15 cellular contexts compared by ENCODE assay signal in genomic region chr13:75321084-75321483, GRCh38.
DNase-seq lines count a peak whose midpoint lies in the region; ATAC-seq and FAIRE-seq lines count a peak whose summit lies in the region.
"Had no signal": no experiment of that assay in that cellular context is flagged by ENCODE, and none has a peak within 500 bp of the region (broad histone marks: within the 10 kb centered on the region; RNA-seq: fewer than 3 reads in every experiment).

No MANE protein-coding gene starts in this region.

- peaks cover 60% of the 10 kb centered on the region for H3K4me1 Mint-ChIP-seq in activated T-cell treated with anti-CD3 and anti-CD28 coated beads, Interleukin-2, amount 50 U/mL, for 4 hours (ENCODE audit: low read depth)
- H3K4me1 Mint-ChIP-seq in T-cell, result peaks cover 71 to 83% (median 72%) of the 10 kb centered on the region in 3 donors
- peaks cover 73% of the 10 kb centered on the region for H3K4me1 Mint-ChIP-seq in activated T-helper 1 cell treated with anti-CD3 and anti-CD28 coated beads, Interleukin-12 subunit alpha, Interleukin-12 subunit beta, Interleukin-2, Interleukin-4 antibody, amounts not matched to agents 30 ng/mL and 10 ng/mL and 1 ng/mL, durations not matched to agents 14 hours and 24 hours and 36 hours (ENCODE audit: low read depth)
- H3K4me1 Mint-ChIP-seq in stimulated activated naive B cell treated with anti-CD40 and anti-IgM and Interleukin-4, amounts not matched to agents 10 μg/mL and 1 μg/mL and 100 μg/mL, for 72 hours, result peaks cover 8 to 32% of the 10 kb centered on the region in 2 donors

- no peak for FAIRE-seq in urothelium cell line (lab: Jason Lieb, UNC)
- FAIRE-seq: H54 had no signal

- intact Hi-C loops in activated T-helper 1 cell treated with anti-CD3 and anti-CD28 coated beads, Interleukin-12 subunit alpha, Interleukin-12 subunit beta, Interleukin-2, Interleukin-4 antibody, amounts not matched to agents 30 ng/mL and 10 ng/mL and 1 ng/mL, durations not matched to agents 14 hours and 24 hours and 36 hours (cut with micrococcal nuclease), result loop anchor here (5.0 to 10.0 kb wide), 2 partner anchors 1674 to 1706 kb away; partner anchors contain the start of genes CLN5 and FBXL3

- POLR2A ChIA-PET in T-cell (lab: Charles Lee), result interaction anchor here in 1 of 2 donors (0.6 kb wide), 1 partner anchor 165 kb away, joined by 6 read pairs; no protein-coding TSS in a partner anchor

- CTCF ChIA-PET in T-cell (lab: Charles Lee), result no interaction called here

- peak; percentile 19 to 36 for ATAC-seq in activated T-cell treated with anti-CD3 and anti-CD28 coated beads, Interleukin-2, amount 50 U/mL, for 4 hours
- ATAC-seq in T-cell (replicated peaks in 1 of 4) (no peak), GM18861 (IDR thresholded peaks at IDR 0.05; ENCODE audit: unreplicated experiment) (no peak)
- ATAC-seq in stimulated activated naive B cell treated with anti-CD40 and anti-IgM and Interleukin-4, amounts not matched to agents 10 μg/mL and 1 μg/mL and 100 μg/mL, for 72 hours (replicated peaks), result peak; percentile 47 to 56

- peak overlapping the region; percentile 74 to 80 for H3K27ac Mint-ChIP-seq in T-cell
- peak overlapping the region; percentile 70 for H3K27ac Mint-ChIP-seq in activated T-helper 1 cell treated with anti-CD3 and anti-CD28 coated beads, Interleukin-12 subunit alpha, Interleukin-12 subunit beta, Interleukin-2, Interleukin-4 antibody, amounts not matched to agents 30 ng/mL and 10 ng/mL and 1 ng/mL, durations not matched to agents 14 hours and 24 hours and 36 hours
- no peak overlapping the region for H3K27ac Mint-ChIP-seq in stimulated activated naive B cell treated with anti-CD40 and anti-IgM and Interleukin-4, amounts not matched to agents 10 μg/mL and 1 μg/mL and 100 μg/mL, for 72 hours

- DNase-seq in activated T-cell treated with anti-CD3 and anti-CD28 coated beads, Interleukin-2, amount 50 U/mL, for 4 hours, result no peak
- DNase-seq in activated T-cell treated with anti-CD3 and anti-CD28 coated beads for 4 hours, result no peak
- DNase-seq in T-cell, result no peak
- no peak for DNase-seq in activated T-helper 1 cell treated with anti-CD3 and anti-CD28 coated beads, Interleukin-12 subunit alpha, Interleukin-12 subunit beta, Interleukin-2, Interleukin-4 antibody, amounts not matched to agents 30 ng/mL and 10 ng/mL and 1 ng/mL, durations not matched to agents 14 hours and 24 hours and 36 hours (ENCODE audit: low spot score)
- no peak for DNase-seq in stimulated activated naive B cell treated with anti-CD40 and anti-IgM and Interleukin-4, amounts not matched to agents 10 μg/mL and 1 μg/mL and 100 μg/mL, for 72 hours
- no peak for DNase-seq in urothelium cell line (ENCODE audit: low spot score)
- DNase-seq: DND-41, MM.1S, NCI-H1092, NCI-H1436 treated with DMSO at 0.1 percent for 48 hours, NCI-H2029 treated with DMSO at 0.1 percent for 48 hours, NCI-H2171, NCI-H526 had no signal

- H3K36me3 Mint-ChIP-seq in activated T-cell treated with anti-CD3 and anti-CD28 coated beads, Interleukin-2, amount 50 U/mL, for 4 hours (ENCODE audit: insufficient read depth), result peaks cover 5% of the 10 kb centered on the region
- peaks cover 13% of the 10 kb centered on the region for H3K36me3 Mint-ChIP-seq in T-cell
- H3K36me3 Mint-ChIP-seq in activated T-helper 1 cell treated with anti-CD3 and anti-CD28 coated beads, Interleukin-12 subunit alpha, Interleukin-12 subunit beta, Interleukin-2, Interleukin-4 antibody, amounts not matched to agents 30 ng/mL and 10 ng/mL and 1 ng/mL, durations not matched to agents 14 hours and 24 hours and 36 hours (ENCODE audit: low read depth), result peaks cover 33% of the 10 kb centered on the region
- no peaks in the 10 kb centered on the region for H3K36me3 Mint-ChIP-seq in stimulated activated naive B cell treated with anti-CD40 and anti-IgM and Interleukin-4, amounts not matched to agents 10 μg/mL and 1 μg/mL and 100 μg/mL, for 72 hours

- H3K9me3 Mint-ChIP-seq in activated T-cell treated with anti-CD3 and anti-CD28 coated beads, Interleukin-2, amount 50 U/mL, for 4 hours, result no peaks in the 10 kb centered on the region
- H3K9me3 Mint-ChIP-seq in T-cell, result no peaks in the 10 kb centered on the region
- no peaks in the 10 kb centered on the region for H3K9me3 Mint-ChIP-seq in activated T-helper 1 cell treated with anti-CD3 and anti-CD28 coated beads, Interleukin-12 subunit alpha, Interleukin-12 subunit beta, Interleukin-2, Interleukin-4 antibody, amounts not matched to agents 30 ng/mL and 10 ng/mL and 1 ng/mL, durations not matched to agents 14 hours and 24 hours and 36 hours
- H3K9me3 Mint-ChIP-seq in stimulated activated naive B cell treated with anti-CD40 and anti-IgM and Interleukin-4, amounts not matched to agents 10 μg/mL and 1 μg/mL and 100 μg/mL, for 72 hours, result no peaks in the 10 kb centered on the region

- H3K4me3 Mint-ChIP-seq in activated T-cell treated with anti-CD3 and anti-CD28 coated beads, Interleukin-2, amount 50 U/mL, for 4 hours, result peak overlapping the region; percentile 23
- H3K4me3 Mint-ChIP-seq in T-cell, result peak overlapping the region in 2 of 3 donors; percentile 53 to 91
- H3K4me3 Mint-ChIP-seq in activated T-helper 1 cell treated with anti-CD3 and anti-CD28 coated beads, Interleukin-12 subunit alpha, Interleukin-12 subunit beta, Interleukin-2, Interleukin-4 antibody, amounts not matched to agents 30 ng/mL and 10 ng/mL and 1 ng/mL, durations not matched to agents 14 hours and 24 hours and 36 hours, result peak overlapping the region; percentile 20
- no peak overlapping the region for H3K4me3 Mint-ChIP-seq in stimulated activated naive B cell treated with anti-CD40 and anti-IgM and Interleukin-4, amounts not matched to agents 10 μg/mL and 1 μg/mL and 100 μg/mL, for 72 hours

- no peaks in the 10 kb centered on the region for H3K27me3 Mint-ChIP-seq in activated T-cell treated with anti-CD3 and anti-CD28 coated beads, Interleukin-2, amount 50 U/mL, for 4 hours (ENCODE audit: low read depth)
- no peaks in the 10 kb centered on the region for H3K27me3 Mint-ChIP-seq in T-cell
- no peaks in the 10 kb centered on the region for H3K27me3 Mint-ChIP-seq in activated T-helper 1 cell treated with anti-CD3 and anti-CD28 coated beads, Interleukin-12 subunit alpha, Interleukin-12 subunit beta, Interleukin-2, Interleukin-4 antibody, amounts not matched to agents 30 ng/mL and 10 ng/mL and 1 ng/mL, durations not matched to agents 14 hours and 24 hours and 36 hours (ENCODE audit: insufficient read depth)
- H3K27me3 Mint-ChIP-seq in stimulated activated naive B cell treated with anti-CD40 and anti-IgM and Interleukin-4, amounts not matched to agents 10 μg/mL and 1 μg/mL and 100 μg/mL, for 72 hours, result no peaks in the 10 kb centered on the region

Comparison
In these comparisons a context has a peak if more than half of its experiments do, and no peak if none do; other contexts are left out.
1. ATAC-seq: peak in activated T-cell treated with anti-CD3 and anti-CD28 coated beads, Interleukin-2, amount 50 U/mL, for 4 hours (2 of 2) and stimulated activated naive B cell treated with anti-CD40 and anti-IgM and Interleukin-4, amounts not matched to agents 10 μg/mL and 1 μg/mL and 100 μg/mL, for 72 hours (2 of 2); none in T-cell (0 of 4) and GM18861 (single experiment).
2. H3K4me3 Mint-ChIP-seq: peak in activated T-cell treated with anti-CD3 and anti-CD28 coated beads, Interleukin-2, amount 50 U/mL, for 4 hours (single experiment), T-cell (2 of 3) and activated T-helper 1 cell treated with anti-CD3 and anti-CD28 coated beads, Interleukin-12 subunit alpha, Interleukin-12 subunit beta, Interleukin-2, Interleukin-4 antibody, amounts not matched to agents 30 ng/mL and 10 ng/mL and 1 ng/mL, durations not matched to agents 14 hours and 24 hours and 36 hours (single experiment); none in stimulated activated naive B cell treated with anti-CD40 and anti-IgM and Interleukin-4, amounts not matched to agents 10 μg/mL and 1 μg/mL and 100 μg/mL, for 72 hours (0 of 2).